In the genomic region with DNA sequence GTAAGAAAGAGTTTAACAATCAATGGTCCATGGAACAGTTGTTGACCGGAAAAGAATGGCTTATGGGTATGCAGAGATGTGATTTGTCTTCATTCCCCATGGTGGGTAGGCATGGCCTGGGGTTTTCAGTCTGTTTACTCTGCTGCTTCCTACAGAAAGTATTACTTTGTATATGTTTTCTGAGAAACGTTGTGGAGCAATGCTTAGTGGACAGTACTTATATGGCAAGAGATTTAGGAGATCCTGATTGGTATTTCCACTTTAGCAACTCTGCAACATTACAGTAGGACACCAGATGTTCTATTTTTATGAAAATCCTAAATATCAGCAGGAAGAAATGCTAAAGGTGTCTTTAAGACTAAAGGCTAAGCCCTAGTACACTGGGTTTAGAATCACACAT, we compare ENCODE assay signal across 1 cellular context.
TF ChIP-seq lines count a peak whose summit lies in the region.

No MANE protein-coding gene starts in this region.

TF ChIP-seq in IMR-90, 13 proteins besides CTCF, POLR2A, EP300 and RAD21 (continued from another document):
- TF ChIP-seq CEBPB (IDR thresholded peaks at IDR 0.05; ENCODE audit: low read depth, low read length) (no peak), RCOR1 (IDR thresholded peaks at IDR 0.05; ENCODE audit: insufficient replicate concordance, low read length) (no peak), BHLHE40 (IDR thresholded peaks at IDR 0.05; ENCODE audit: low read depth, low read length) (no peak), MAZ (IDR thresholded peaks at IDR 0.05; ENCODE audit: borderline replicate concordance, low read depth, low read length) (no peak), MXI1 (IDR thresholded peaks at IDR 0.05; ENCODE audit: borderline replicate concordance, low read depth, low read length) (no peak), ELK1 (IDR thresholded peaks at IDR 0.05; ENCODE audit: borderline replicate concordance, low read depth, low read length) (no peak), FOS (IDR thresholded peaks at IDR 0.05; ENCODE audit: low read depth, low read length) (no peak), RFX5 (IDR thresholded peaks at IDR 0.05; ENCODE audit: low read depth, low read length) (no peak), NFE2L2 (IDR thresholded peaks at IDR 0.05; ENCODE audit: low read depth, low read length) (no peak)
